26 cellular contexts compared by ENCODE assay signal in genomic region chr2:228703099-228703498, GRCh38.
"Had no signal": no experiment of that assay in that cellular context is flagged by ENCODE, and none has a peak within 500 bp of the region (broad histone marks: within the 10 kb centered on the region; RNA-seq: fewer than 3 reads in every experiment).

No MANE protein-coding gene starts in this region.

- H3K27ac ChIP-seq: adrenal gland, body of pancreas, cardiac muscle cell, colonic mucosa, neutrophil, right lobe of liver, tibial nerve had no signal

- H3K9me3 ChIP-seq: adrenal gland, body of pancreas, colonic mucosa, neutrophil, right lobe of liver, tibial nerve had no signal

- H3K27me3 Mint-ChIP-seq: activated CD4-positive, alpha-beta memory T cell treated with anti-CD3 and anti-CD28 coated beads for 36 hours; activated CD4-positive, alpha-beta T cell treated with anti-CD3 and anti-CD28 coated beads, Interleukin-2, amount 10 ng/mL, durations not matched to agents 24 days and 14 days; activated naive CD8-positive, alpha-beta T cell treated with anti-CD3 and anti-CD28 coated beads for 36 hours had no signal

- H3K27me3 ChIP-seq: adrenal gland, body of pancreas, cardiac muscle cell, colonic mucosa, neutrophil, right lobe of liver, tibial nerve had no signal

- ATAC-seq: body of pancreas, esophagus mucosa, left cardiac atrium, left ventricle myocardium superior, right lobe of liver had no signal

- H3K9me3 Mint-ChIP-seq: activated CD4-positive, alpha-beta T cell treated with anti-CD3 and anti-CD28 coated beads, Interleukin-2, amount 10 ng/mL, durations not matched to agents 24 days and 14 days; activated T-helper 1 cell treated with anti-CD3 and anti-CD28 coated beads, Interleukin-12 subunit alpha, Interleukin-12 subunit beta, Interleukin-2, Interleukin-4 antibody, amounts not matched to agents 30 ng/mL and 10 ng/mL and 1 ng/mL, durations not matched to agents 14 hours and 24 hours and 36 hours had no signal

- H3K4me1 Mint-ChIP-seq: activated CD4-positive, alpha-beta T cell treated with anti-CD3 and anti-CD28 coated beads, Interleukin-2, amount 10 ng/mL, durations not matched to agents 24 days and 14 days; activated naive CD8-positive, alpha-beta T cell treated with anti-CD3 and anti-CD28 coated beads for 36 hours had no signal

- H3K4me3 ChIP-seq: adrenal gland, body of pancreas, cardiac muscle cell, colonic mucosa, right lobe of liver, tibial nerve had no signal

- H3K4me3 Mint-ChIP-seq: activated CD4-positive, alpha-beta memory T cell treated with anti-CD3 and anti-CD28 coated beads for 36 hours; activated CD4-positive, alpha-beta T cell treated with anti-CD3 and anti-CD28 coated beads, Interleukin-2, amount 10 ng/mL, durations not matched to agents 24 days and 14 days; activated naive CD4-positive, alpha-beta T cell treated with anti-CD3 and anti-CD28 coated beads for 36 hours; activated naive CD8-positive, alpha-beta T cell treated with anti-CD3 and anti-CD28 coated beads for 36 hours; activated T-helper 1 cell treated with anti-CD3 and anti-CD28 coated beads, Interleukin-12 subunit alpha, Interleukin-12 subunit beta, Interleukin-2, Interleukin-4 antibody, amounts not matched to agents 30 ng/mL and 10 ng/mL and 1 ng/mL, durations not matched to agents 14 hours and 24 hours and 36 hours; nephron had no signal

- H3K4me1 ChIP-seq: adrenal gland, body of pancreas, colonic mucosa, right lobe of liver, tibial nerve had no signal

- DNase-seq: activated CD4-positive, alpha-beta memory T cell treated with anti-CD3 and anti-CD28 coated beads for 36 hours; activated CD4-positive, alpha-beta T cell treated with anti-CD3 and anti-CD28 coated beads, Interleukin-2, amount 10 ng/mL, durations not matched to agents 24 days and 14 days; activated CD4-positive, CD25-positive, alpha-beta regulatory T cell treated with anti-CD3 and anti-CD28 coated beads, Interleukin-2, amount 50 U/mL, for 72 hours; activated CD8-positive, alpha-beta memory T cell treated with anti-CD3 and anti-CD28 coated beads, Interleukin-2, amount 50 U/mL, for 4 hours; activated effector memory CD4-positive, alpha-beta T cell treated with anti-CD3 and anti-CD28 coated beads, Interleukin-2, amount 50 U/mL, for 16 hours; activated naive CD4-positive, alpha-beta T cell treated with anti-CD3 and anti-CD28 coated beads for 36 hours; activated naive CD8-positive, alpha-beta T cell treated with anti-CD3 and anti-CD28 coated beads for 36 hours; activated T-cell treated with anti-CD3 and anti-CD28 coated beads, Interleukin-2, amount 50 U/mL, for 1 hour; adrenal gland; aorta; body of pancreas; cerebellar nuclear complex; colonic mucosa; effector CD8-positive, alpha-beta T cell; foreskin melanocyte; left cardiac atrium; left ventricle myocardium superior; right lobe of liver; stimulated activated CD4-positive, alpha-beta T cell treated with anti-CD3 and anti-CD28 coated beads, Interleukin-2, amount 100 ng/mL, for 48 hours; stimulated activated naive CD4-positive, alpha-beta T cell treated with Interleukin-2 at 50 U/mL for 16 hours had no signal

- H3K27ac Mint-ChIP-seq: activated CD4-positive, alpha-beta memory T cell treated with anti-CD3 and anti-CD28 coated beads for 36 hours; activated CD4-positive, alpha-beta T cell treated with anti-CD3 and anti-CD28 coated beads, Interleukin-2, amount 10 ng/mL, durations not matched to agents 24 days and 14 days; activated naive CD4-positive, alpha-beta T cell treated with anti-CD3 and anti-CD28 coated beads for 36 hours; activated naive CD8-positive, alpha-beta T cell treated with anti-CD3 and anti-CD28 coated beads for 36 hours; activated T-helper 1 cell treated with anti-CD3 and anti-CD28 coated beads, Interleukin-12 subunit alpha, Interleukin-12 subunit beta, Interleukin-2, Interleukin-4 antibody, amounts not matched to agents 30 ng/mL and 10 ng/mL and 1 ng/mL, durations not matched to agents 14 hours and 24 hours and 36 hours; nephron had no signal

- H3K36me3 ChIP-seq: adrenal gland, cardiac muscle cell, colonic mucosa, neutrophil, right lobe of liver, tibial nerve had no signal

- H3K36me3 Mint-ChIP-seq: activated CD4-positive, alpha-beta memory T cell treated with anti-CD3 and anti-CD28 coated beads for 36 hours; activated naive CD8-positive, alpha-beta T cell treated with anti-CD3 and anti-CD28 coated beads for 36 hours had no signal
